10 cellular contexts compared by ENCODE assay signal in the genomic region with DNA sequence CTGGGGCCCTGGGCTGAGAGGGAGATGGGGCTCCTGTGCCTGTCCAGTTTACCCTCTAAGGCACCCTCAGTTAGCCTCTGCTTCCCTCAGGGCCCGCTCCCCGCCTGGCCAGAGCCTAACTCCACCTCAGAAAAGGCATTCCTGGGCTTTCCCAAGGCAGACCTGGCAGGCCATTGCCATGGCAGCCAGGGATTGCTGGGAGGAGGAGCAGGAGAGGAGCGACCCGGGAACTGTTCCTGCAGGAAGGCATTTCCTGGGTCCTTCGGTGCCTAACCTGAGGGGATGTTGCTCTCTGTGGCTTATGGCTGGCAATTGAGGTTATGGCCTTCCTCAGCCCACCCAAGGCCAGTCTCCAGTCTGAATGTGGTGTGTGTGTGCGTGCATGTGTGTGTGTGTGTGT.
"Had no signal": no experiment of that assay in that cellular context is flagged by ENCODE, and none has a peak within 500 bp of the region (broad histone marks: within the 10 kb centered on the region; RNA-seq: fewer than 3 reads in every experiment).

No MANE protein-coding gene starts in this region.

- H3K4me3 ChIP-seq: ascending aorta, cardiac muscle cell, thyroid gland had no signal

- H3K9me3 ChIP-seq: ascending aorta, thyroid gland had no signal

- H3K36me3 ChIP-seq: ascending aorta, cardiac muscle cell, thyroid gland had no signal

- H3K27me3 ChIP-seq: ascending aorta, cardiac muscle cell, thyroid gland had no signal

- H3K27ac ChIP-seq: ascending aorta, cardiac muscle cell, parathyroid adenoma, thyroid gland had no signal

- DNase-seq: activated B cell treated with CpG ODN at 0.5 μM for 24 hours; activated naive CD4-positive, alpha-beta T cell treated with Interleukin-2 at 50 U/mL for 16 hours; activated naive CD8-positive, alpha-beta T cell treated with anti-CD3 and anti-CD28 coated beads, Interleukin-2, amount 50 U/mL, for 24 hours; effector CD4-positive, alpha-beta T cell; hippocampal formation; small intestine; thyroid gland had no signal

- FAIRE-seq: small intestine had no signal

- H3K4me1 ChIP-seq: ascending aorta, thyroid gland had no signal

- H3K9ac ChIP-seq: parathyroid adenoma had no signal

- H2AFZ ChIP-seq: parathyroid adenoma had no signal
